In the genomic region with DNA sequence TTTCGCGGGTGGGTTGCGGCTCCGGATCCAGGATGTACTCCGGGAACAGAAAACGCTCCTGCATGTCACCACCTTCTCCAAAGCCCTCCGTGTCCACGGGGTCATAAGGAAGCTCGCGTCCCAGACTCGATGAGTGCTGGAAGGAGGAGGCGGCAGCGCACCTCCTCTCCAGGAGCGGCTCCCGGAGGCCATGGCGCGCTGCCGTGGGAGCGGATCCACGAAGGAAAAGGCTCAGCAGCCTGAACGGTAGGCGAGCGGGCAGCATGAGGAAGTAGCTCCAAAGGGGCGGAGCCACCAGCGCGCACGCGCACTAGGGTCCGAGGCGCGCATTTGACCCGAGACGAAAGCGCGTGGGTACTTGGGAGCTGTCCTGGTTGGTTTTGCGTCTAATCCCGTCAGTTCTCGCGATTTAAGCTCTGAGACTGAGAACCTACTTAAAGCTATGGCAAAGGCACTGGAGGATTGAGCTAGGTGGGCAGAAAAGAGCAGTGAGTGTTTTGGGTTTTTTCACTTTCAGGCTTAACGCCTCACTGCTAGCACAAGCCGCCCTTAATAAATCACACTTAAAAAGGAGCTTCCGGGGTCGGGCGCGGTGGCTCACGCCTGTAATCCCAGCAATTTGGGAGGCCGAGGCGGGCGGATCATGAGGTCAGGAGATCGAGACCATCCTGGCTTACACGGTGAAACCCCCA, we compare ENCODE assay signal across 8 cellular contexts. TPM values are rescaled to one million over a fixed set of nuclear protein-coding genes. Genes with fewer than 3 reads are reported as not detected.
A peak's percentile ranks its signal among the peaks of the same experiment; 100 is the strongest.
DNase-seq lines count a peak whose midpoint lies in the region; ATAC-seq and TF ChIP-seq lines count a peak whose summit lies in the region.

A gene (minus strand): TSS at position 286 of the 692 bp plus-strand sequence. CDS start 21 bp downstream, at position 265.

- 1% methylated on average over 31 of the region's 51 CpGs for WGBS in suprapubic skin

- TF ChIP-seq POLR2A in suprapubic skin (IDR thresholded peaks at IDR 0.05), result peak in 1 of 2 donors; percentile 56

- peak within 1 kb of the TSS; percentile 98 for H3K27ac Mint-ChIP-seq in activated naive CD4-positive, alpha-beta T cell treated with anti-CD3 and anti-CD28 coated beads, Interleukin-2, amount 50 U/mL, for 24 hours

- peaks cover 49% of the 10 kb centered on the region for H3K4me1 Mint-ChIP-seq in activated naive CD4-positive, alpha-beta T cell treated with anti-CD3 and anti-CD28 coated beads, Interleukin-2, amount 50 U/mL, for 24 hours

- H3K9me3 Mint-ChIP-seq in activated naive CD4-positive, alpha-beta T cell treated with anti-CD3 and anti-CD28 coated beads, Interleukin-2, amount 50 U/mL, for 24 hours, result peaks cover 5% of the 10 kb centered on the region

- no peak for TF ChIP-seq CTCF in GM06990 (IDR thresholded peaks at IDR 0.05; ENCODE audit: insufficient read depth, low read length, poor library complexity, severe bottlenecking)
- TF ChIP-seq CTCF in suprapubic skin (IDR thresholded peaks at IDR 0.05), result no peak

- DNase-seq in GM06990 (ENCODE audit: extremely low read depth, insufficient read length) (peak; percentile 100), NCI-H1092 (lab: John Stamatoyannopoulos, UW) (peak; percentile 97), globus pallidus (ENCODE audit: low spot score) (peak; percentile 96), nucleus accumbens (lab: John Stamatoyannopoulos, UW) (peak; percentile 70 to 98 (median 94)), suprapubic skin (ENCODE audit: low spot score in 2 of 2) (peak; percentile 97 to 99)

- peak within 1 kb of the TSS; percentile 84 for H3K4me3 ChIP-seq in GM06990 (replicated peaks; ENCODE audit: low read depth, low read length)
- peak within 1 kb of the TSS; percentile 69 for H3K4me3 ChIP-seq in suprapubic skin

- H3K4me3 Mint-ChIP-seq in activated naive CD4-positive, alpha-beta T cell treated with anti-CD3 and anti-CD28 coated beads, Interleukin-2, amount 50 U/mL, for 24 hours, result peak within 1 kb of the TSS; percentile 100

- H3K27me3 ChIP-seq in GM06990 (replicated peaks; ENCODE audit: control insufficient read depth, insufficient read depth, low read length) (no peaks in the 10 kb centered on the region), suprapubic skin (no peaks in the 10 kb centered on the region)

- H3K36me3 ChIP-seq in GM06990 (ENCODE audit: control insufficient read depth, insufficient read depth, low read length) (peaks cover 7% of the 10 kb centered on the region), suprapubic skin (peaks cover 23% of the 10 kb centered on the region)

- no peak for TF ChIP-seq EP300 in suprapubic skin (IDR thresholded peaks at IDR 0.05)

- peaks cover 56% of the 10 kb centered on the region for H3K4me1 ChIP-seq in suprapubic skin

- peaks cover 21% of the 10 kb centered on the region for H3K36me3 Mint-ChIP-seq in activated naive CD4-positive, alpha-beta T cell treated with anti-CD3 and anti-CD28 coated beads, Interleukin-2, amount 50 U/mL, for 24 hours

- peak within 1 kb of the TSS; percentile 93 for H3K27ac ChIP-seq in suprapubic skin

- H3K27me3 Mint-ChIP-seq in activated naive CD4-positive, alpha-beta T cell treated with anti-CD3 and anti-CD28 coated beads, Interleukin-2, amount 50 U/mL, for 24 hours, result no peaks in the 10 kb centered on the region

- ATAC-seq in HG02588 (IDR thresholded peaks at IDR 0.05; ENCODE audit: unreplicated experiment), result peak; percentile 82
- peak; percentile 91 for ATAC-seq in SK-N-SH treated with all-trans-retinoic acid at 6 μM for 48 hours

- peaks cover 4% of the 10 kb centered on the region for H3K9me3 ChIP-seq in suprapubic skin

TF ChIP-seq in SK-N-SH treated with all-trans-retinoic acid at 6 μM for 48 hours, 23 proteins besides CTCF, POLR2A, EP300 and RAD21:
- 0 out of 2 replicates have a peak, but pooled peaks have one; percentile 8 for TF ChIP-seq ZFP30 (CRISPR knock-in tag; IDR thresholded peaks at IDR 0.05)
- TF ChIP-seq ZNF70 (CRISPR knock-in tag; IDR thresholded peaks at IDR 0.05), result 0 out of 2 replicates have a peak, but pooled peaks have one; percentile 15
- TF ChIP-seq, protein P1, sequence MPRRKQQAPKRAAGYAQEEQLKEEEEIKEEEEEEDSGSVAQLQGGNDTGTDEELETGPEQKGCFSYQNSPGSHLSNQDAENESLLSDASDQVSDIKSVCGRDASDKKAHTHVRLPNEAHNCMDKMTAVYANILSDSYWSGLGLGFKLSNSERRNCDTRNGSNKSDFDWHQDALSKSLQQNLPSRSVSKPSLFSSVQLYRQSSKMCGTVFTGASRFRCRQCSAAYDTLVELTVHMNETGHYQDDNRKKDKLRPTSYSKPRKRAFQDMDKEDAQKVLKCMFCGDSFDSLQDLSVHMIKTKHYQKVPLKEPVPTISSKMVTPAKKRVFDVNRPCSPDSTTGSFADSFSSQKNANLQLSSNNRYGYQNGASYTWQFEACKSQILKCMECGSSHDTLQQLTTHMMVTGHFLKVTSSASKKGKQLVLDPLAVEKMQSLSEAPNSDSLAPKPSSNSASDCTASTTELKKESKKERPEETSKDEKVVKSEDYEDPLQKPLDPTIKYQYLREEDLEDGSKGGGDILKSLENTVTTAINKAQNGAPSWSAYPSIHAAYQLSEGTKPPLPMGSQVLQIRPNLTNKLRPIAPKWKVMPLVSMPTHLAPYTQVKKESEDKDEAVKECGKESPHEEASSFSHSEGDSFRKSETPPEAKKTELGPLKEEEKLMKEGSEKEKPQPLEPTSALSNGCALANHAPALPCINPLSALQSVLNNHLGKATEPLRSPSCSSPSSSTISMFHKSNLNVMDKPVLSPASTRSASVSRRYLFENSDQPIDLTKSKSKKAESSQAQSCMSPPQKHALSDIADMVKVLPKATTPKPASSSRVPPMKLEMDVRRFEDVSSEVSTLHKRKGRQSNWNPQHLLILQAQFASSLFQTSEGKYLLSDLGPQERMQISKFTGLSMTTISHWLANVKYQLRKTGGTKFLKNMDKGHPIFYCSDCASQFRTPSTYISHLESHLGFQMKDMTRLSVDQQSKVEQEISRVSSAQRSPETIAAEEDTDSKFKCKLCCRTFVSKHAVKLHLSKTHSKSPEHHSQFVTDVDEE (CRISPR knock-in tag; IDR thresholded peaks at IDR 0.05), result no peak
- no peak for TF ChIP-seq ARNTL (CRISPR knock-in tag; IDR thresholded peaks at IDR 0.05; ENCODE audit: borderline replicate concordance, low read depth)
- no peak for TF ChIP-seq ZNF8 (CRISPR knock-in tag; IDR thresholded peaks at IDR 0.05)
TF ChIP-seq in SK-N-SH treated with all-trans-retinoic acid at 6 μM for 48 hours: peak in this region for 2.

RNA-seq across cellular contexts. Expression of the gene that starts here (rescaled TPM):
- 10 to 100 TPM; 26.8 to 32.3 (median 30.1) TPM for total RNA-seq in suprapubic skin

Comparison
In these comparisons a context has a peak if more than half of its experiments do, and no peak if none do; other contexts are left out.
1. Peak in every context shown above with its lines: DNase-seq, ATAC-seq, H3K4me3 ChIP-seq and H3K27ac ChIP-seq.